In genomic region chr19:19034204-19034624, GRCh38 we compare ENCODE assay signal across 8 cellular contexts. TPM values are rescaled to one million over a fixed set of nuclear protein-coding genes. Genes with fewer than 3 reads are reported as not detected.
DNase-seq lines count a peak whose midpoint lies in the region; ATAC-seq and TF ChIP-seq lines count a peak whose summit lies in the region.

No MANE protein-coding gene starts in this region.

- peak; percentile 70 to 77 for ATAC-seq in activated naive CD4-positive, alpha-beta T cell treated with anti-CD3 and anti-CD28 coated beads, Interleukin-2, amount 50 U/mL, for 72 hours
- no peak for ATAC-seq in HG03565 (IDR thresholded peaks at IDR 0.05; ENCODE audit: unreplicated experiment)

- WGBS in SK-N-SH (ENCODE audit: low lambda C conversion rate) = 4% methylated on average over 10 of the region's 10 CpGs

- peaks cover 6 to 7% of the 10 kb centered on the region in 2 experiments; a peak in 1 of 4 replicates for H3K4me1 ChIP-seq in SK-N-SH (ENCODE audit: control insufficient read depth in 1 of 2, insufficient read depth in 2 of 2, low read depth in 1 of 2, low read length in 1 of 2)

- POLR2A ChIA-PET in SK-N-SH (lab: Yijun Ruan, JAX) = no interaction called here

- peak overlapping the region; percentile 79 for H2AFZ ChIP-seq in SK-N-SH (ENCODE audit: low read depth)

- intact Hi-C loops in head of caudate nucleus (cut with DNase I) = no loop called here

- H3K9me3 Mint-ChIP-seq in activated naive CD4-positive, alpha-beta T cell treated with anti-CD3 and anti-CD28 coated beads, Interleukin-2, amount 50 U/mL, for 72 hours = no peaks in the 10 kb centered on the region

- no peak for TF ChIP-seq EP300 in SK-N-SH (IDR thresholded peaks at IDR 0.05; ENCODE audit: borderline replicate concordance in 1 of 2, low read depth in 1 of 2, low read length in 1 of 2)

- no peaks in the 10 kb centered on the region for H3K9me3 ChIP-seq in SK-N-SH

- H3K9me2 ChIP-seq in SK-N-SH = no peaks in the 10 kb centered on the region

- TF ChIP-seq CTCF in C4-2B (conservative IDR thresholded peaks at IDR 0.05) = no peak
- TF ChIP-seq CTCF in GM20000 (IDR thresholded peaks at IDR 0.05; ENCODE audit: extremely low read depth, missing control alignments) = no peak
- TF ChIP-seq CTCF in SK-N-SH (IDR thresholded peaks at IDR 0.05) = no peak

- no peak for TF ChIP-seq RAD21 in SK-N-SH (IDR thresholded peaks at IDR 0.05; ENCODE audit: low read length)

- peaks cover 5% of the 10 kb centered on the region for H3F3A ChIP-seq in SK-N-SH (replicated peaks; ENCODE audit: insufficient read depth)

- peaks cover 7% of the 10 kb centered on the region for H4K20me1 ChIP-seq in SK-N-SH (ENCODE audit: insufficient read depth)

- peak; percentile 86 for DNase-seq in GM20000 (ENCODE audit: low spot score)
- DNase-seq in MV-4-11 (lab: John Stamatoyannopoulos, UW) = peak; percentile 98
- DNase-seq in SK-N-SH = peak; percentile 79
- peak; percentile 68 to 74 for DNase-seq in activated naive CD4-positive, alpha-beta T cell treated with anti-CD3 and anti-CD28 coated beads, Interleukin-2, amount 50 U/mL, for 72 hours (ENCODE audit: low spot score in 2 of 2)
- DNase-seq in head of caudate nucleus = peak; percentile 15 to 85 (median 59)
- peak; percentile 21 for DNase-seq in putamen (ENCODE audit: low spot score)

- peaks cover 88% of the 10 kb centered on the region for H3K79me2 ChIP-seq in SK-N-SH (ENCODE audit: insufficient read depth)

- peaks cover 0 to 26% of the 10 kb centered on the region in 2 experiments for H3K36me3 ChIP-seq in SK-N-SH (replicated peaks in 1 of 2; ENCODE audit: control insufficient read depth in 1 of 2, insufficient read depth in 2 of 2, low read length in 1 of 2)

- no peaks in the 10 kb centered on the region for H3K27me3 ChIP-seq in SK-N-SH (ENCODE audit: insufficient read depth)

- peak overlapping the region; percentile 72 to 98 for H3K4me3 ChIP-seq in SK-N-SH (ENCODE audit: low read depth in 2 of 2, low read length in 1 of 2)

- peak overlapping the region; percentile 94; the same call in 1 of the 2 replicates for H3K9ac ChIP-seq in SK-N-SH

- H3K36me3 Mint-ChIP-seq in activated naive CD4-positive, alpha-beta T cell treated with anti-CD3 and anti-CD28 coated beads, Interleukin-2, amount 50 U/mL, for 72 hours = peaks cover 14 to 26% of the 10 kb centered on the region in 2 donors

- CTCF ChIA-PET in SK-N-SH (lab: Yijun Ruan, JAX) = interaction anchor here (0.6 kb wide), 2 partner anchors 17 to 22 kb away, joined by 3 read pairs; no protein-coding TSS in a partner anchor

- H3K27ac ChIP-seq in C4-2B (peak overlapping the region; percentile 94), SK-N-SH (ENCODE audit: low read depth in 2 of 2, low read length in 1 of 2) (peak overlapping the region; percentile 87 to 90; a peak in 3 of 4 replicates)

- H3K4me2 ChIP-seq in SK-N-SH = peak overlapping the region; percentile 99

- H3K27ac Mint-ChIP-seq in activated naive CD4-positive, alpha-beta T cell treated with anti-CD3 and anti-CD28 coated beads, Interleukin-2, amount 50 U/mL, for 72 hours = peak overlapping the region; percentile 85 to 99

TF ChIP-seq in SK-N-SH, 30 proteins besides CTCF, POLR2A, EP300 and RAD21 (continues in another document):
- TF ChIP-seq FOSL2 (IDR thresholded peaks at IDR 0.05; ENCODE audit: borderline replicate concordance, low read depth) = no peak
- TF ChIP-seq FOXJ3 (CRISPR knock-in tag; IDR thresholded peaks at IDR 0.05) = no peak
- no peak for TF ChIP-seq TAF1 (IDR thresholded peaks at IDR 0.05; ENCODE audit: borderline replicate concordance, low read depth, low read length)
- TF ChIP-seq RCOR1 (IDR thresholded peaks at IDR 0.05; ENCODE audit: low read length) = no peak
- no peak for TF ChIP-seq SMC3 (IDR thresholded peaks at IDR 0.05; ENCODE audit: low read depth, low read length)
- TF ChIP-seq GATA2 (CRISPR knock-in tag; IDR thresholded peaks at IDR 0.05) = no peak
- no peak for TF ChIP-seq ZBTB33 (IDR thresholded peaks at IDR 0.05; ENCODE audit: borderline replicate concordance, low read depth)
- TF ChIP-seq MAX (IDR thresholded peaks at IDR 0.05; ENCODE audit: low read depth) = peak; percentile 61; the same call in 1 of the 2 replicates
- no peak for TF ChIP-seq REST (IDR thresholded peaks at IDR 0.05; ENCODE audit: low read depth, low read length)
- TF ChIP-seq USF1 (IDR thresholded peaks at IDR 0.05; ENCODE audit: borderline replicate concordance, low read depth) = peak; percentile 68; the same call in 1 of the 2 replicates
- peak; percentile 47; the same call in 1 of the 2 replicates for TF ChIP-seq PBX3 (IDR thresholded peaks at IDR 0.05)
- TF ChIP-seq FOXM1 (IDR thresholded peaks at IDR 0.05; ENCODE audit: low read depth) = no peak
- no peak for TF ChIP-seq TCF12 (IDR thresholded peaks at IDR 0.05)
- TF ChIP-seq MEF2A (IDR thresholded peaks at IDR 0.05; ENCODE audit: borderline replicate concordance, low read depth) = no peak

RNA-seq across cellular contexts. Expression of gene ARMC6, which starts 0.8 kb away (rescaled TPM):
- polyA plus RNA-seq in SK-N-SH (2012; rRNA removed) = 32.2 and 34.7 TPM in 2 replicates
- 13.8 and 22.3 TPM in 2 replicates for polyA plus RNA-seq in SK-N-SH (2012; cell fraction: cytosol; rRNA removed)
- 30.9 and 32.2 TPM in 2 replicates for polyA plus RNA-seq in SK-N-SH (2012; cell fraction: nucleus; rRNA removed)
- 10 to 100 TPM; 22.4 to 34.8 TPM for total RNA-seq in activated naive CD4-positive, alpha-beta T cell treated with anti-CD3 and anti-CD28 coated beads, Interleukin-2, amount 50 U/mL, for 72 hours

RNA-seq across cellular contexts. Expression of gene SUGP2, which starts 0.9 kb away (rescaled TPM):
- polyA plus RNA-seq in SK-N-SH (2012; rRNA removed) = 56.3 and 74.9 TPM in 2 replicates
- polyA plus RNA-seq in SK-N-SH (2012; cell fraction: cytosol; rRNA removed) = 22.0 and 27.1 TPM in 2 replicates
- polyA plus RNA-seq in SK-N-SH (2012; cell fraction: nucleus; rRNA removed) = 274 and 332 TPM in 2 replicates
- total RNA-seq in activated naive CD4-positive, alpha-beta T cell treated with anti-CD3 and anti-CD28 coated beads, Interleukin-2, amount 50 U/mL, for 72 hours = 100 to 1,000 TPM; 119 to 248 TPM

RNA-seq across cellular contexts. Expression of gene SLC25A42, which starts 29.6 kb away (rescaled TPM):
- 4.3 and 6.1 TPM in 2 replicates for polyA plus RNA-seq in SK-N-SH (2012; rRNA removed)
- 2.8 and 4.3 TPM in 2 replicates for polyA plus RNA-seq in SK-N-SH (2012; cell fraction: cytosol; rRNA removed)
- 16.9 and 18.8 TPM in 2 replicates for polyA plus RNA-seq in SK-N-SH (2012; cell fraction: nucleus; rRNA removed)
- total RNA-seq in activated naive CD4-positive, alpha-beta T cell treated with anti-CD3 and anti-CD28 coated beads, Interleukin-2, amount 50 U/mL, for 72 hours = 10 to 100 TPM; 15.1 to 19.2 TPM

Comparison
In these comparisons a context has a peak if more than half of its experiments do, and no peak if none do; other contexts are left out.
1. DNase-seq: peak in every context shown above with its lines; median percentile 98 in MV-4-11; 86 in GM20000; 79 in SK-N-SH; 71 in activated naive CD4-positive, alpha-beta T cell treated with anti-CD3 and anti-CD28 coated beads, Interleukin-2, amount 50 U/mL, for 72 hours; 59 in head of caudate nucleus; 21 in putamen.